8 cellular contexts compared by ENCODE assay signal in the genomic region with DNA sequence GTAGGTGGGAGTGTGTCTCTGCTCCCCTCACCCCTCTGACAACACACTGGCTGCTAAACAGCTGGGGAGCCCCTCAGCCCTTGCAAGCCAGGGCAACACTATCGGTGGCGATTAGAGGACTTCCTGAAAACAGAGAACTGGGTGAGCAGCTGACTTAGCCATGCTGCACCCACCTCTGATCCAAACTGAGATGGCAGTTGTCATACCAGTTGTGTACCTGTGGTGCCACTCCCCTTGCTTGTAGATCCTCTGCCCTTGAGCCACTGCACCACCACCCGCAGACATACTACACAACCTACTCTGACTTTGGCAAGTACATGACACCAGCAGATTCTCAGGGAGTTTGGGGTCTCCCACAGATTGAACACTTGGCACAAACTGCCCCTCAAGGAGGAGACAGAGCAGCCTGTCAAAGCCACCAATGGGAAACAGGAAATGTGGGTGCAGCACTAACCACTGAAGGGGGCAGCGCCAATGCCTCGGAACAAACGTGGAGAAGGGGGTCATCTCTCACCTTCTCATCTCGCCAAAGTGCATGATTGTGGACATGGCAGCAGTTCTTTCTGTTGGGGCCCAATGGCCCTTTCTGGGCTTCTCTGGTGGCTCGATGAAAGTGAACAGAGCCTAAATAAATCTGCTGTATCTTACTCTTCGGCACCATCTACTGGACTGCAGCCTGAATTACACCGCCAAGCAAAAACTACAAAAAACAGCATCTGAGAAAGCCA.
DNase-seq lines count a peak whose midpoint lies in the region; ATAC-seq and TF ChIP-seq lines count a peak whose summit lies in the region.

No MANE protein-coding gene starts in this region.

- no peak overlapping the region for H3K4me3 Mint-ChIP-seq in T-helper 2 cell treated with Interferon-gamma antibody and Interleukin-4, amounts not matched to agents 5 μg/mL and 100 μg/mL, for 36 hours

- H4K5ac ChIP-seq in IMR-90 (ENCODE audit: low read depth, low read length) = no peak overlapping the region

- H3K18ac ChIP-seq in IMR-90 (ENCODE audit: low read depth, low read length) = no peak overlapping the region

- H3K23ac ChIP-seq in IMR-90 (ENCODE audit: low read depth, low read length) = no peak overlapping the region

- no peak overlapping the region for H3K9ac ChIP-seq in IMR-90 (ENCODE audit: low read depth, low read length)

- H4K20me1 ChIP-seq in IMR-90 (ENCODE audit: insufficient read depth, low read length) = no peaks in the 10 kb centered on the region

- H2AFZ ChIP-seq in IMR-90 (replicated peaks; ENCODE audit: low read length, poor library complexity) = peak overlapping the region; percentile 46

- no peak overlapping the region for H2BK15ac ChIP-seq in IMR-90 (ENCODE audit: low read depth, low read length)

- H4K8ac ChIP-seq in IMR-90 (ENCODE audit: low read depth in 2 of 2, low read length in 2 of 2) = no peak overlapping the region

- H3K27me3 Mint-ChIP-seq in T-helper 2 cell treated with Interferon-gamma antibody and Interleukin-4, amounts not matched to agents 5 μg/mL and 100 μg/mL, for 36 hours (ENCODE audit: low read depth) = no peaks in the 10 kb centered on the region

- H2BK120ac ChIP-seq in IMR-90 (ENCODE audit: low read depth, low read length) = no peak overlapping the region

- no peak for TF ChIP-seq POLR2A in IMR-90 (IDR thresholded peaks at IDR 0.05; ENCODE audit: low read depth, low read length)

- no peaks in the 10 kb centered on the region for H3K4me1 ChIP-seq in IMR-90 (ENCODE audit: control insufficient read depth, insufficient read depth, low read length)
- no peaks in the 10 kb centered on the region for H3K4me1 ChIP-seq in neutrophil (ENCODE audit: control insufficient read depth in 1 of 2, insufficient read depth in 1 of 2, low read depth in 1 of 2, low read length in 1 of 2)

- ATAC-seq in IMR-90 (ENCODE audit: low read depth) = peak; percentile 96
- peak; percentile 86 for ATAC-seq in esophagus mucosa
- ATAC-seq in HG03520 (IDR thresholded peaks at IDR 0.05; ENCODE audit: unreplicated experiment) = no peak

- no peaks in the 10 kb centered on the region for H3K9me3 Mint-ChIP-seq in T-helper 2 cell treated with Interferon-gamma antibody and Interleukin-4, amounts not matched to agents 5 μg/mL and 100 μg/mL, for 36 hours

- peak overlapping the region; percentile 58 for H2AK5ac ChIP-seq in IMR-90 (ENCODE audit: low read depth, low read length)

- peak; percentile 25 for DNase-seq in A172 (ENCODE audit: low spot score)
- DNase-seq in EH (ENCODE audit: low read depth) = peak; percentile 59
- DNase-seq in IMR-90 = peak; percentile 44
- peak; percentile 14 for DNase-seq in T-helper 2 cell treated with Interferon-gamma antibody and Interleukin-4, amounts not matched to agents 5 μg/mL and 100 μg/mL, for 36 hours (ENCODE audit: low spot score)
- no peak for DNase-seq in NCI-H510A (lab: John Stamatoyannopoulos, UW)

- H2AK9ac ChIP-seq in IMR-90 (replicated peaks; ENCODE audit: low read depth, low read length, poor library complexity) = no peak overlapping the region

- in situ Hi-C loops in IMR-90 (cut with MboI; ENCODE audit: low sequenced_read_pairs) = loop anchor here (25.0 kb wide), 1 partner anchor 1305 kb away; no protein-coding TSS in a partner anchor

- no peaks in the 10 kb centered on the region for H3K27me3 ChIP-seq in IMR-90 (ENCODE audit: control insufficient read depth, insufficient read depth, low read length)
- H3K27me3 ChIP-seq in neutrophil = no peaks in the 10 kb centered on the region

- no peaks in the 10 kb centered on the region for H3K9me3 ChIP-seq in IMR-90 (ENCODE audit: control insufficient read depth, insufficient read depth, low read length)
- no peaks in the 10 kb centered on the region for H3K9me3 ChIP-seq in neutrophil

- no peak overlapping the region for H2BK5ac ChIP-seq in IMR-90 (ENCODE audit: low read depth, low read length, poor library complexity, severe bottlenecking)

- CTCF ChIA-PET in IMR-90 (lab: Yijun Ruan, JAX) = interaction anchor here (0.8 kb wide), 3 partner anchors 33 to 468 kb away, joined by 3 to 4 read pairs (median 3); no protein-coding TSS in a partner anchor

- no peak overlapping the region for H2BK20ac ChIP-seq in IMR-90 (ENCODE audit: low read depth, low read length)

- H3K27ac ChIP-seq in IMR-90 (ENCODE audit: insufficient read depth, low read length) = no peak overlapping the region
- H3K27ac ChIP-seq in neutrophil = no peak overlapping the region

- no peak overlapping the region for H3K56ac ChIP-seq in IMR-90 (ENCODE audit: extremely low read depth, insufficient read depth, low read length)

- 100% methylated on average over 2 of the region's 10 CpGs; no CpG with 5 or more reads in 1 of the 2 experiments for WGBS in IMR-90 (ENCODE audit: extremely low coverage in 2 of 2, insufficient read length in 1 of 2), 2 experiments

- H3K4me1 Mint-ChIP-seq in T-helper 2 cell treated with Interferon-gamma antibody and Interleukin-4, amounts not matched to agents 5 μg/mL and 100 μg/mL, for 36 hours (ENCODE audit: low read depth) = peaks cover 3% of the 10 kb centered on the region

- dilution Hi-C loops in IMR-90 (cut with HindIII; ENCODE audit: low sequenced_read_pairs, unreplicated experiment) = no loop called here

- no peak overlapping the region for H3K4ac ChIP-seq in IMR-90 (ENCODE audit: low read depth, low read length)

- H3K4me3 ChIP-seq in IMR-90 (ENCODE audit: insufficient read depth, low read depth, low read length) = no peak overlapping the region
- no peak overlapping the region for H3K4me3 ChIP-seq in neutrophil (ENCODE audit: low read depth in 1 of 2, low read length in 1 of 2)

- peak; percentile 81 for TF ChIP-seq CTCF in IMR-90 (conservative IDR thresholded peaks at IDR 0.05; ENCODE audit: low read depth, low read length)
- peak; percentile 64 for TF ChIP-seq CTCF in neutrophil (IDR thresholded peaks at IDR 0.05)

- no peak overlapping the region for H3K4me2 ChIP-seq in IMR-90 (ENCODE audit: low read depth, low read length)

- peaks cover 8% of the 10 kb centered on the region for H3K9me1 ChIP-seq in IMR-90 (ENCODE audit: insufficient read depth, low read length)

- H3K27ac Mint-ChIP-seq in T-helper 2 cell treated with Interferon-gamma antibody and Interleukin-4, amounts not matched to agents 5 μg/mL and 100 μg/mL, for 36 hours = no peak overlapping the region

- no peaks in the 10 kb centered on the region for H3K79me1 ChIP-seq in IMR-90 (ENCODE audit: low read depth in 1 of 2, low read length in 2 of 2)

- H3K36me3 Mint-ChIP-seq in T-helper 2 cell treated with Interferon-gamma antibody and Interleukin-4, amounts not matched to agents 5 μg/mL and 100 μg/mL, for 36 hours (ENCODE audit: low read depth) = peaks cover 1% of the 10 kb centered on the region

- TF ChIP-seq RAD21 in IMR-90 (IDR thresholded peaks at IDR 0.05; ENCODE audit: low read length) = peak; percentile 83

- no peak overlapping the region for H3K14ac ChIP-seq in IMR-90 (replicated peaks; ENCODE audit: low read depth, low read length)

- BruUV-seq in IMR-90 (replicated peaks; lab: Mats Ljungman, UMichigan) = no TSS peak

- POLR2A ChIA-PET in IMR-90 (lab: Charles Lee; ENCODE audit: unreplicated experiment) = no interaction called here

- H3K36me3 ChIP-seq in IMR-90 (ENCODE audit: control insufficient read depth, insufficient read depth, low read length) (peaks cover 2% of the 10 kb centered on the region; the same call in 1 of the 2 replicates), neutrophil (no peaks in the 10 kb centered on the region)

- intact Hi-C loops in IMR-90 (cut with micrococcal nuclease) = loop anchor here (1.0 kb wide), 2 partner anchors 74 to 569 kb away; no protein-coding TSS in a partner anchor

- H4K91ac ChIP-seq in IMR-90 (ENCODE audit: insufficient read depth, low read depth, low read length) = no peak overlapping the region

TF ChIP-seq in IMR-90, 13 proteins besides CTCF, POLR2A, EP300 and RAD21:
- TF ChIP-seq SMC3 (IDR thresholded peaks at IDR 0.05; ENCODE audit: low read depth, low read length) = peak; percentile 80
- TF ChIP-seq, protein P1, sequence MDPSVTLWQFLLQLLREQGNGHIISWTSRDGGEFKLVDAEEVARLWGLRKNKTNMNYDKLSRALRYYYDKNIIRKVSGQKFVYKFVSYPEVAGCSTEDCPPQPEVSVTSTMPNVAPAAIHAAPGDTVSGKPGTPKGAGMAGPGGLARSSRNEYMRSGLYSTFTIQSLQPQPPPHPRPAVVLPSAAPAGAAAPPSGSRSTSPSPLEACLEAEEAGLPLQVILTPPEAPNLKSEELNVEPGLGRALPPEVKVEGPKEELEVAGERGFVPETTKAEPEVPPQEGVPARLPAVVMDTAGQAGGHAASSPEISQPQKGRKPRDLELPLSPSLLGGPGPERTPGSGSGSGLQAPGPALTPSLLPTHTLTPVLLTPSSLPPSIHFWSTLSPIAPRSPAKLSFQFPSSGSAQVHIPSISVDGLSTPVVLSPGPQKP (IDR thresholded peaks at IDR 0.05; ENCODE audit: borderline replicate concordance, low read depth, low read length) = no peak
TF ChIP-seq in IMR-90: peak in this region for 1.
